Comparison of ENCODE assay signal across 15 cellular contexts in the genomic region with DNA sequence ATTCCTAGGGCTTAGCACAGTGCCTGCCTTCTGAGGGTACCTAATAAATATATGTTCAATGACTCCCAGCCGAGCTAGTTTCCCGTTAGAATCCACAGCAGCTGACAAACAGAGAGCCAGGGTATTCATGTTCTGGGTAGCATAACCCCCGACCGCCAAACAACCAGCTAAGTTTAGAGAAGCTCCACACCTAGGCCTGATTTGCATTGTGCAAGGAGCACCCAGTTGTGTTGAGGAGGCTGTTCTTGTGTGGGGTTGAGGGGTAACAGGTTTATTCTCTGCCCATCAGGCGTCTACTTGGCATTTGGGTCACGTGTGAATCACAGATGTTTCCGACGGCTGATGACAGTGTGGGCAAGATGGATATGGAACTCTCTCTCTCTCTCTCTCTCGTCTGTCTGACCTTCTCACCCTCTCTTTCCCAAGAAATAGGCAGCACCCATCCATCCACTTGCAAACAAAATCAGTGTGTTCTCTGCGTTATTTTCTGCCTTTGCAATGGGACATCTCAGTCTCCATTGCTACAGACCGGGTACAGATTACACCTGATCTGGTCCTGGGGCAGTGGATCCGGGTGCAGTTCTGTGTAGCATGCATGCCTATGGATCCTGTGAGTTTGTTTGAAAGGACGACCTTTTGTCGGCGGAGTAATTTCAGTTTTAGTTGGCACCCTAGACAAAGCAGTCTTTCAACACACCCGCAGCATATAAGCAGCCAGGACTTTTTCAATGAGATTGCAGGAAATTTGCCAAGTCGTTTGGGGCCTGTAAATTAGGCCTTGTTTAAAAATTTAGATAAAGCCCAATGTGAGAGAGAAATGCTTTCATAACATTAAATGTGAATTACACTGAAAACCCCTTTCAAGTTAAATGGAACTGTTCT. TPM values are rescaled to one million over a fixed set of nuclear protein-coding genes. Genes with fewer than 3 reads are reported as not detected.
A peak's percentile ranks its signal among the peaks of the same experiment; 100 is the strongest.
DNase-seq lines count a peak whose midpoint lies in the region; ATAC-seq, FAIRE-seq and TF ChIP-seq lines count a peak whose summit lies in the region.
"Had no signal": no experiment of that assay in that cellular context is flagged by ENCODE, and none has a peak within 500 bp of the region (broad histone marks: within the 10 kb centered on the region; RNA-seq: fewer than 3 reads in every experiment).

No MANE protein-coding gene starts in this region.

- DNase-seq in left kidney (ENCODE audit: low read depth, low spot score), result peak; percentile 41
- DNase-seq in posterior vena cava (ENCODE audit: low spot score), result peak; percentile 42
- DNase-seq in CD1c-positive myeloid dendritic cell (ENCODE audit: extremely low spot score), result no peak
- DNase-seq in activated naive CD8-positive, alpha-beta T cell treated with anti-CD3 and anti-CD28 coated beads, Interleukin-2, amount 50 U/mL, for 24 hours, result no peak
- DNase-seq in NCI-H1436 (lab: John Stamatoyannopoulos, UW), result no peak
- DNase-seq: activated CD8-positive, alpha-beta T cell treated with anti-CD3 and anti-CD28 coated beads, Interleukin-2, amount 10 ng/mL, durations not matched to agents 7 days and 5 days; activated effector memory CD4-positive, alpha-beta T cell treated with Interleukin-2 at 50 U/mL for 16 hours; brain microvascular endothelial cell; DMS79; NCI-H2029 treated with DMSO at 0.1 percent for 48 hours had no signal

- intact Hi-C loops in posterior vena cava (cut with DNase I), result no loop called here

- no peaks in the 10 kb centered on the region for H3K4me1 Mint-ChIP-seq in activated naive CD8-positive, alpha-beta T cell treated with anti-CD3 and anti-CD28 coated beads, Interleukin-2, amount 50 U/mL, for 24 hours
- H3K4me1 Mint-ChIP-seq in activated T-helper 17 cell treated with anti-CD3 and anti-CD28 coated beads, Interleukin-2, amount 50 U/mL, for 72 hours, result no peaks in the 10 kb centered on the region

- TF ChIP-seq CTCF in VCaP (conservative IDR thresholded peaks at IDR 0.05), result no peak

- no peaks in the 10 kb centered on the region for H3K27me3 Mint-ChIP-seq in activated naive CD8-positive, alpha-beta T cell treated with anti-CD3 and anti-CD28 coated beads, Interleukin-2, amount 50 U/mL, for 24 hours
- H3K27me3 Mint-ChIP-seq in activated T-helper 17 cell treated with anti-CD3 and anti-CD28 coated beads, Interleukin-2, amount 50 U/mL, for 72 hours, result peaks cover 3% of the 10 kb centered on the region

- H3K27ac Mint-ChIP-seq in activated naive CD8-positive, alpha-beta T cell treated with anti-CD3 and anti-CD28 coated beads, Interleukin-2, amount 50 U/mL, for 24 hours, result no peak overlapping the region
- H3K27ac Mint-ChIP-seq in activated T-helper 17 cell treated with anti-CD3 and anti-CD28 coated beads, Interleukin-2, amount 50 U/mL, for 72 hours, result no peak overlapping the region
- H3K27ac Mint-ChIP-seq: activated CD8-positive, alpha-beta T cell treated with anti-CD3 and anti-CD28 coated beads, Interleukin-2, amount 10 ng/mL, durations not matched to agents 7 days and 5 days had no signal

- no peak overlapping the region for H3K4me3 Mint-ChIP-seq in activated naive CD8-positive, alpha-beta T cell treated with anti-CD3 and anti-CD28 coated beads, Interleukin-2, amount 50 U/mL, for 24 hours
- no peak overlapping the region for H3K4me3 Mint-ChIP-seq in activated T-helper 17 cell treated with anti-CD3 and anti-CD28 coated beads, Interleukin-2, amount 50 U/mL, for 72 hours
- H3K4me3 Mint-ChIP-seq: activated CD8-positive, alpha-beta T cell treated with anti-CD3 and anti-CD28 coated beads, Interleukin-2, amount 10 ng/mL, durations not matched to agents 7 days and 5 days had no signal

- peak; percentile 63 for FAIRE-seq in endometrium (lab: Jason Lieb, UNC)

- no peak for ATAC-seq in activated naive CD8-positive, alpha-beta T cell treated with anti-CD3 and anti-CD28 coated beads, Interleukin-2, amount 50 U/mL, for 24 hours
- ATAC-seq in activated T-helper 17 cell treated with anti-CD3 and anti-CD28 coated beads, Interleukin-2, amount 50 U/mL, for 72 hours (replicated peaks), result no peak
- ATAC-seq: activated CD8-positive, alpha-beta T cell treated with anti-CD3 and anti-CD28 coated beads, Interleukin-2, amount 10 ng/mL, durations not matched to agents 7 days and 5 days; psoas muscle had no signal

- H3K9me3 Mint-ChIP-seq in activated naive CD8-positive, alpha-beta T cell treated with anti-CD3 and anti-CD28 coated beads, Interleukin-2, amount 50 U/mL, for 24 hours, result no peaks in the 10 kb centered on the region
- H3K9me3 Mint-ChIP-seq in activated T-helper 17 cell treated with anti-CD3 and anti-CD28 coated beads, Interleukin-2, amount 50 U/mL, for 72 hours, result peaks cover 3% of the 10 kb centered on the region

- peak overlapping the region; percentile 66 for H3K27ac ChIP-seq in VCaP
- H3K27ac ChIP-seq: brain microvascular endothelial cell, psoas muscle, SJCRH30 had no signal

- no peaks in the 10 kb centered on the region for H3K36me3 Mint-ChIP-seq in activated naive CD8-positive, alpha-beta T cell treated with anti-CD3 and anti-CD28 coated beads, Interleukin-2, amount 50 U/mL, for 24 hours (ENCODE audit: low read depth)
- H3K36me3 Mint-ChIP-seq in activated T-helper 17 cell treated with anti-CD3 and anti-CD28 coated beads, Interleukin-2, amount 50 U/mL, for 72 hours (ENCODE audit: low read depth), result no peaks in the 10 kb centered on the region

RNA-seq across cellular contexts. Expression of a gene that starts 29.4 kb away (rescaled TPM):
- 10 to 100 TPM in 1 of 2 donors, 1 to 10 TPM in 1; 6.2 to 10.8 TPM for total RNA-seq in posterior vena cava
- under 1 TPM; 0.22 to 0.74 TPM for total RNA-seq in activated T-helper 17 cell treated with anti-CD3 and anti-CD28 coated beads, Interleukin-2, amount 50 U/mL, for 72 hours

Comparison
In these comparisons a context has a peak if more than half of its experiments do, and no peak if none do; other contexts are left out.
1. DNase-seq: peak in left kidney (single experiment) and posterior vena cava (single experiment); none in CD1c-positive myeloid dendritic cell (single experiment), activated naive CD8-positive, alpha-beta T cell treated with anti-CD3 and anti-CD28 coated beads, Interleukin-2, amount 50 U/mL, for 24 hours (single experiment) and NCI-H1436 (single experiment).
2. RNA of a gene that starts 29.4 kb away (total RNA-seq): 6.2 to 10.8 TPM in posterior vena cava; 0.22 to 0.74 TPM in activated T-helper 17 cell treated with anti-CD3 and anti-CD28 coated beads, Interleukin-2, amount 50 U/mL, for 72 hours; every median in the first group is over 4 times any median in the second.